Comparison of ENCODE assay signal across 1 cellular context in genomic region chr10:128242641-128243040, GRCh38.
TF ChIP-seq lines count a peak whose summit lies in the region.

No MANE protein-coding gene starts in this region.

TF ChIP-seq in WTC11, 78 proteins besides CTCF, POLR2A, EP300 and RAD21 (continued from another document):
- TF ChIP-seq AFF4 (CRISPR knock-in tag; IDR thresholded peaks at IDR 0.05; ENCODE audit: borderline replicate concordance): no peak
- no peak for TF ChIP-seq ZNF416 (CRISPR knock-in tag; IDR thresholded peaks at IDR 0.05)
- TF ChIP-seq ARID4B (CRISPR knock-in tag; IDR thresholded peaks at IDR 0.05; ENCODE audit: borderline replicate concordance): no peak
- TF ChIP-seq CREB1 (CRISPR knock-in tag; IDR thresholded peaks at IDR 0.05): no peak
- TF ChIP-seq ZSCAN18 (CRISPR knock-in tag; IDR thresholded peaks at IDR 0.05): no peak
- TF ChIP-seq USF2 (CRISPR knock-in tag; IDR thresholded peaks at IDR 0.05): no peak
- TF ChIP-seq ATF6 (CRISPR knock-in tag; IDR thresholded peaks at IDR 0.05): no peak
- TF ChIP-seq NR1H2 (CRISPR knock-in tag; IDR thresholded peaks at IDR 0.05): no peak
- no peak for TF ChIP-seq ZBTB43 (CRISPR knock-in tag; IDR thresholded peaks at IDR 0.05)
- no peak for TF ChIP-seq ATF1 (CRISPR knock-in tag; IDR thresholded peaks at IDR 0.05)
- no peak for TF ChIP-seq AR (CRISPR knock-in tag; IDR thresholded peaks at IDR 0.05)
- no peak for TF ChIP-seq GABPB1 (CRISPR knock-in tag; IDR thresholded peaks at IDR 0.05)
- no peak for TF ChIP-seq ZNF232 (CRISPR knock-in tag; IDR thresholded peaks at IDR 0.05)
- no peak for TF ChIP-seq MYBL2 (CRISPR knock-in tag; IDR thresholded peaks at IDR 0.05)
- no peak for TF ChIP-seq ZNF138 (CRISPR knock-in tag; conservative IDR thresholded peaks at IDR 0.05)
- TF ChIP-seq ZNF263 (CRISPR knock-in tag; IDR thresholded peaks at IDR 0.05; ENCODE audit: low read depth): no peak
- TF ChIP-seq PRDM15 (CRISPR knock-in tag; IDR thresholded peaks at IDR 0.05): no peak
